ENCODE assay signal across 22 cellular contexts in the genomic region with DNA sequence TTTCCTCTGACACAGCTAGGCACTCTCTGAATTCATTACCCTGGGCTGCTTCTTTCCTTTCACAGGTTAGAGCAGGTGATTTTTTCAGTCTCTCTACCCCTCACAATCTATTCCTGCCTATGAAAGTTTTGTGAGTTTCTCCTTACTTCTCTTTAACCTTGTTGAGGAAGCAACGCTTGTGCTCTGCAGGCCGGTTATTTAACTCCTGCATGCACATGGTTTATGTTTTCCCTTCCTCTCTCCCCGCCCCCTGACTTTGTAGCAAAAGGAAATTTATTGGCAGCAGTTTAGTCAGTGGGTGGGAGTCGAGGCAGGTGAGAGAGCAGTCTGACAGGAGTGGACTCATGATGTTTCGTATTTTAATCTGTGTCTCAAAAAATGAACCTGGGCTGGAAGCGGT.
DNase-seq lines count a peak whose midpoint lies in the region; ATAC-seq, FAIRE-seq and TF ChIP-seq lines count a peak whose summit lies in the region.
"Had no signal": no experiment of that assay in that cellular context is flagged by ENCODE, and none has a peak within 500 bp of the region (broad histone marks: within the 10 kb centered on the region; RNA-seq: fewer than 3 reads in every experiment).

No MANE protein-coding gene starts in this region.

- DNase-seq in HepG2 (ENCODE audit: low spot score) (no peak), right lobe of liver (no peak), caudate nucleus (lab: John Stamatoyannopoulos, UW) (no peak), tibial nerve (ENCODE audit: low spot score in 2 of 2) (no peak), GM10248 (ENCODE audit: extremely low spot score) (no peak), NCI-H1417 (lab: John Stamatoyannopoulos, UW) (no peak)
- DNase-seq: 8988T; ACHN; AML-193; BE2C; CD4-positive, alpha-beta T cell; CD8-positive, alpha-beta memory T cell; DMS 273 treated with DMSO at 0.1 percent for 48 hours; DMS79; EL; GDM1; H7; HCEC 1CT had no signal

- CTCF ChIA-PET in HepG2 (lab: Yijun Ruan, JAX; ENCODE audit: low intra/inter-chr PET ratio, low total read pairs): no interaction called here
- CTCF ChIA-PET in GM10248 (lab: Yijun Ruan, JAX): interaction anchor here (0.7 to 6.3 kb wide), 4 partner anchors 9 to 161 kb away, joined by 3 to 56 read pairs (median 6); no protein-coding TSS in a partner anchor

- 21% methylated on average over 6 of the region's 6 CpGs for WGBS in HepG2 (ENCODE audit: low lambda C conversion rate)
- 58% methylated on average over 6 of the region's 6 CpGs for WGBS in right lobe of liver (ENCODE audit: insufficient coverage, low coverage, low lambda C conversion rate, missing lambda C conversion rate)
- WGBS in tibial nerve, 2 donors: 79% methylated on average over 6 of the region's 6 CpGs

- no TSS peak for BruUV-seq in HepG2 (replicated peaks; lab: Mats Ljungman, UMichigan)

- H3K4me1 ChIP-seq in HepG2 (ENCODE audit: insufficient read depth, low read length) (no peaks in the 10 kb centered on the region), right lobe of liver (no peaks in the 10 kb centered on the region), tibial nerve (peaks cover 0 to 85% (median 14%) of the 10 kb centered on the region in 4 donors)
- H3K4me1 ChIP-seq: A549, BE2C had no signal

- intact Hi-C loops in HepG2 (cut with micrococcal nuclease; ENCODE audit: unreplicated experiment): no loop called here
- intact Hi-C loops in right lobe of liver (cut with DNase I): no loop called here

- H3K9me3 ChIP-seq in HepG2 (ENCODE audit: low read length) (no peaks in the 10 kb centered on the region), right lobe of liver (no peaks in the 10 kb centered on the region), tibial nerve (no peaks in the 10 kb centered on the region)
- H3K9me3 ChIP-seq: A549, BE2C had no signal

- H3K4me2 ChIP-seq in HepG2 (ENCODE audit: low read depth, low read length): no peak overlapping the region
- H3K4me2 ChIP-seq: A549; BLaER1 treated with 17β-estradiol and CSF1 and Interleukin-3, amounts not matched to agents 10 nM and 100 nM had no signal

- H3K27ac ChIP-seq in HepG2 (ENCODE audit: extremely low read length, insufficient read depth, low read length): no peak overlapping the region
- no peak overlapping the region for H3K27ac ChIP-seq in right lobe of liver
- H3K27ac ChIP-seq in caudate nucleus (ENCODE audit: low read depth, low read length): peak overlapping the region; percentile 69
- H3K27ac ChIP-seq in tibial nerve: peak overlapping the region; percentile 73 to 91 (median 86)
- H3K27ac ChIP-seq: A549; BLaER1 treated with 17β-estradiol and CSF1 and Interleukin-3, amounts not matched to agents 10 nM and 100 nM had no signal

- H3K4me3 ChIP-seq in HepG2 (replicated peaks in 1 of 3; ENCODE audit: insufficient read depth in 1 of 3, low read depth in 2 of 3, low read length in 3 of 3) (no peak overlapping the region), right lobe of liver (no peak overlapping the region), tibial nerve (no peak overlapping the region)
- H3K4me3 ChIP-seq: A549; BLaER1 treated with 17β-estradiol and CSF1 and Interleukin-3, amounts not matched to agents 10 nM and 100 nM had no signal

- POLR2A ChIA-PET in HepG2 (lab: Yijun Ruan, JAX) (no interaction called here), GM10248 (lab: Yijun Ruan, JAX) (no interaction called here)

- no peak for TF ChIP-seq POLR2A in HepG2 (IDR thresholded peaks at IDR 0.05; ENCODE audit: insufficient read depth in 1 of 2, low read depth in 2 of 2, low read length in 2 of 2)
- TF ChIP-seq POLR2A in right lobe of liver (IDR thresholded peaks at IDR 0.05): no peak
- no peak for TF ChIP-seq POLR2A in tibial nerve (IDR thresholded peaks at IDR 0.05)

- H4K20me1 ChIP-seq in HepG2 (ENCODE audit: insufficient read depth, low read length): no peaks in the 10 kb centered on the region
- H4K20me1 ChIP-seq: BLaER1 treated with 17β-estradiol and CSF1 and Interleukin-3, amounts not matched to agents 10 nM and 100 nM had no signal

- TF ChIP-seq CTCF in HepG2 (CRISPR knock-in tag; IDR thresholded peaks at IDR 0.05) (no peak), right lobe of liver (IDR thresholded peaks at IDR 0.05) (no peak), tibial nerve (IDR thresholded peaks at IDR 0.05) (no peak), GM10248 (IDR thresholded peaks at IDR 0.05; ENCODE audit: control extremely low read depth, extremely low read depth, low read depth, missing control alignments) (no peak)

- H2AFZ ChIP-seq in HepG2 (ENCODE audit: low read length): no peak overlapping the region

- H3K36me3 ChIP-seq in HepG2 (replicated peaks in 1 of 2; ENCODE audit: control insufficient read depth in 1 of 2, insufficient read depth in 2 of 2, low read length in 2 of 2) (no peaks in the 10 kb centered on the region), right lobe of liver (no peaks in the 10 kb centered on the region), tibial nerve (no peaks in the 10 kb centered on the region)
- H3K36me3 ChIP-seq: BE2C had no signal

- no peak for TF ChIP-seq EP300 in HepG2 (IDR thresholded peaks at IDR 0.05; ENCODE audit: low read depth in 2 of 2, low read length in 2 of 2)
- no peak for TF ChIP-seq EP300 in HepG2 (CRISPR knock-in tag; IDR thresholded peaks at IDR 0.05; ENCODE audit: borderline replicate concordance)
- TF ChIP-seq EP300 in tibial nerve (IDR thresholded peaks at IDR 0.05): no peak

- H3K79me2 ChIP-seq in HepG2 (ENCODE audit: insufficient read depth, low read length): no peaks in the 10 kb centered on the region

- no peak for TF ChIP-seq RAD21 in HepG2 (CRISPR knock-in tag; IDR thresholded peaks at IDR 0.05)

- no peak for FAIRE-seq in HepG2 (lab: Jason Lieb, UNC)
- FAIRE-seq: A549, D721Med, H1 had no signal

- in situ Hi-C loops in HepG2 (cut with HindIII; ENCODE audit: extremely low pct_ligation_motif_present, low pct_unique_long_range_greater_than_20kb): no loop called here

- H3K9ac ChIP-seq in HepG2 (ENCODE audit: insufficient read depth, low read depth, low read length): no peak overlapping the region
- H3K9ac ChIP-seq: BLaER1 treated with 17β-estradiol and CSF1 and Interleukin-3, amounts not matched to agents 10 nM and 100 nM had no signal

- ATAC-seq in HepG2 (no peak), right lobe of liver (no peak)
- ATAC-seq: A549 had no signal

- H3K27me3 ChIP-seq in HepG2 (ENCODE audit: control insufficient read depth in 1 of 2, insufficient read depth in 2 of 2, low read length in 2 of 2) (peaks cover 0 to 10% of the 10 kb centered on the region in 2 experiments; a peak in 1 of 5 replicates), right lobe of liver (no peaks in the 10 kb centered on the region), tibial nerve (no peaks in the 10 kb centered on the region)
- H3K27me3 ChIP-seq: BE2C; BLaER1 treated with 17β-estradiol and CSF1 and Interleukin-3, amounts not matched to agents 10 nM and 100 nM had no signal

TF ChIP-seq in HepG2, 621 proteins besides CTCF, POLR2A, EP300 and RAD21:
- TF ChIP-seq, protein P1, sequence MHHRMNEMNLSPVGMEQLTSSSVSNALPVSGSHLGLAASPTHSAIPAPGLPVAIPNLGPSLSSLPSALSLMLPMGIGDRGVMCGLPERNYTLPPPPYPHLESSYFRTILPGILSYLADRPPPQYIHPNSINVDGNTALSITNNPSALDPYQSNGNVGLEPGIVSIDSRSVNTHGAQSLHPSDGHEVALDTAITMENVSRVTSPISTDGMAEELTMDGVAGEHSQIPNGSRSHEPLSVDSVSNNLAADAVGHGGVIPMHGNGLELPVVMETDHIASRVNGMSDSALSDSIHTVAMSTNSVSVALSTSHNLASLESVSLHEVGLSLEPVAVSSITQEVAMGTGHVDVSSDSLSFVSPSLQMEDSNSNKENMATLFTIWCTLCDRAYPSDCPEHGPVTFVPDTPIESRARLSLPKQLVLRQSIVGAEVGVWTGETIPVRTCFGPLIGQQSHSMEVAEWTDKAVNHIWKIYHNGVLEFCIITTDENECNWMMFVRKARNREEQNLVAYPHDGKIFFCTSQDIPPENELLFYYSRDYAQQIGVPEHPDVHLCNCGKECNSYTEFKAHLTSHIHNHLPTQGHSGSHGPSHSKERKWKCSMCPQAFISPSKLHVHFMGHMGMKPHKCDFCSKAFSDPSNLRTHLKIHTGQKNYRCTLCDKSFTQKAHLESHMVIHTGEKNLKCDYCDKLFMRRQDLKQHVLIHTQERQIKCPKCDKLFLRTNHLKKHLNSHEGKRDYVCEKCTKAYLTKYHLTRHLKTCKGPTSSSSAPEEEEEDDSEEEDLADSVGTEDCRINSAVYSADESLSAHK (CRISPR knock-in tag; IDR thresholded peaks at IDR 0.05; ENCODE audit: borderline replicate concordance): no peak
- TF ChIP-seq ZNF24 (IDR thresholded peaks at IDR 0.05): no peak
- peak; percentile 72; the same call in 1 of the 2 replicates for TF ChIP-seq ZNF331 (CRISPR knock-in tag; IDR thresholded peaks at IDR 0.05)

Comparison
In these comparisons a context has a peak if more than half of its experiments do, and no peak if none do; other contexts are left out.
1. H3K27ac ChIP-seq: peak in caudate nucleus (single experiment) and tibial nerve (4 of 4); none in HepG2 (single experiment) and right lobe of liver (0 of 3).